29 cellular contexts compared by ENCODE assay signal in the genomic region with DNA sequence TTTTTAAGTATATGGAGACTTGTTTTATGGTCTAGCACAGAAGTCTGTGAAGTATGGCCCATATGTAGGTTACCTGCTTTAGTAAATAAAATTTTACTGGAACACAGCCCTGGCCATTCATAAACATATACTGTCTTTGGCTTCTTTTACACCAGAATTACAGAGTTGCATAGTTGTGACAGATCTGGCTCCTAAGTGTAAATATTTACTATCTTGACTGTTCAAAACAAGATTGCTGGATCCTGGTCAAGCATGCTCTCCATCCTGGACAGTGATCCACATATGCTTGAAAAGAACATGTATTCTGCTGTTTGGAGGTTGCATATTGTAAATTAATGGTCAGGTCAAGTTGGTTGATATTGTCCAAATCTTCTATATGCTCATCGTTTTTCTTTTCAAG.
"Had no signal": no experiment of that assay in that cellular context is flagged by ENCODE, and none has a peak within 500 bp of the region (broad histone marks: within the 10 kb centered on the region; RNA-seq: fewer than 3 reads in every experiment).

No MANE protein-coding gene starts in this region.

- H3K27me3 ChIP-seq: ascending aorta, cardiac muscle cell had no signal

- ATAC-seq: activated CD4-positive, alpha-beta T cell treated with anti-CD3 and anti-CD28 coated beads for 36 hours; activated CD4-positive, CD25-positive, alpha-beta regulatory T cell treated with anti-CD3 and anti-CD28 coated beads, Interleukin-2, amount 50 U/mL, for 24 hours; activated CD8-positive, alpha-beta memory T cell treated with anti-CD3 and anti-CD28 coated beads, Interleukin-2, amount 10 ng/mL, durations not matched to agents 7 days and 5 days; activated CD8-positive, alpha-beta T cell treated with anti-CD3 and anti-CD28 coated beads, Interleukin-2, amount 10 ng/mL, durations not matched to agents 7 days and 5 days; activated naive CD8-positive, alpha-beta T cell treated with anti-CD3 and anti-CD28 coated beads, Interleukin-2, amount 50 U/mL, for 24 hours; T-helper 17 cell; WTC11 had no signal

- H3K4me3 ChIP-seq: ascending aorta, cardiac muscle cell had no signal

- H3K27ac ChIP-seq: ascending aorta, cardiac muscle cell, WERI-Rb-1 had no signal

- H3K4me1 ChIP-seq: ascending aorta had no signal

- DNase-seq: activated CD4-positive, alpha-beta memory T cell treated with anti-CD3 and anti-CD28 coated beads, Interleukin-2, amount 10 ng/mL, durations not matched to agents 7 days and 5 days; activated CD4-positive, alpha-beta T cell treated with anti-CD3 and anti-CD28 coated beads for 1 hour; activated CD4-positive, alpha-beta T cell treated with anti-CD3 and anti-CD28 coated beads for 36 hours; activated CD4-positive, alpha-beta T cell treated with anti-CD3 and anti-CD28 coated beads for 48 hours; activated CD4-positive, alpha-beta T cell treated with anti-CD3 and anti-CD28 coated beads, Interleukin-2, amount 10 ng/mL, durations not matched to agents 7 days and 5 days; activated CD4-positive, alpha-beta T cell treated with anti-CD3 and anti-CD28 coated beads, Interleukin-2, amount 50 U/mL, for 48 hours; activated CD4-positive, CD25-positive, alpha-beta regulatory T cell; activated CD8-positive, alpha-beta memory T cell treated with anti-CD3 and anti-CD28 coated beads for 24 hours; activated CD8-positive, alpha-beta memory T cell treated with anti-CD3 and anti-CD28 coated beads, Interleukin-2, amount 10 ng/mL, durations not matched to agents 7 days and 5 days; activated CD8-positive, alpha-beta memory T cell treated with anti-CD3 and anti-CD28 coated beads, Interleukin-2, amount 50 U/mL, for 48 hours; activated CD8-positive, alpha-beta T cell treated with anti-CD3 and anti-CD28 coated beads, Interleukin-2, amount 10 ng/mL, durations not matched to agents 7 days and 5 days; activated effector memory CD4-positive, alpha-beta T cell treated with Interleukin-2 at 50 U/mL for 16 hours; activated gamma-delta T cell; activated naive CD4-positive, alpha-beta T cell treated with anti-CD3 and anti-CD28 coated beads, Interleukin-2, amount 10 ng/mL, durations not matched to agents 7 days and 5 days; activated naive CD4-positive, alpha-beta T cell treated with Interleukin-2 at 50 U/mL for 16 hours; activated naive CD8-positive, alpha-beta T cell treated with anti-CD3 and anti-CD28 coated beads, Interleukin-2, amount 10 ng/mL, durations not matched to agents 7 days and 5 days; activated naive CD8-positive, alpha-beta T cell treated with anti-CD3 and anti-CD28 coated beads, Interleukin-2, amount 50 U/mL, for 24 hours; activated T-cell treated with anti-CD3 and anti-CD28 coated beads, Interleukin-2, amount 50 U/mL, for 24 hours; activated T-cell treated with anti-CD3 and anti-CD28 coated beads, Interleukin-2, amount 50 U/mL, for 48 hours; amygdala; anterior cingulate cortex; caudate nucleus; T-helper 17 cell; T1000; WERI-Rb-1 had no signal
